Comparison of ENCODE assay signal across 8 cellular contexts in the genomic region with DNA sequence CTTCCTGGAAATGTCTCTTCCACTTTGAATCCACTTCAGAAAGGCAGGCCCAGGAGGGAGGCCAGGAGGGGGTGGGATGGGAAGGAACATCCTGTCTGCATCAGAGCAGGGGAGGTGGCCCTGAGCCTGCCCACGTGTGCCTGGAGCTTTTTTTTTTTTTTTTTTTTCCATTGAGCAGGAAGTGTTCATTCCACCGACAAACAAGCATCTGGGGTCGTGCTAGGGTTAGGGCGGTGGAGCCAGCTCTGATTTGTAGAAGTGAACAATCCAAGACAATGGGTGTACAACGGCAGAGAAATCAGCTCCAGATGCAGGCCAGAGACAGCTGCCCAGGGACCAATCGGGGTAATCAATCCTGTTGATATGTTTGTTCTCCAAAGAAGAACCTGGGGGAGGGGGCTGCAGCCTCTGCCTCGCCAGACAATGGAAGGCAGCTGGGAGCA.
A peak's percentile ranks its signal among the peaks of the same experiment; 100 is the strongest.
DNase-seq lines count a peak whose midpoint lies in the region; ATAC-seq and TF ChIP-seq lines count a peak whose summit lies in the region.

No MANE protein-coding gene starts in this region.

- DNase-seq in EL (peak; percentile 73), NCI-H2227 (lab: John Stamatoyannopoulos, UW; ENCODE audit: unreplicated experiment) (peak; percentile 61), epithelial cell of esophagus (ENCODE audit: low read depth) (peak; percentile 34), neural progenitor cell (ENCODE audit: low spot score) (peak; percentile 73), medulla oblongata (ENCODE audit: extremely low spot score) (no peak), tibial artery (no peak)
- no peak for DNase-seq in stimulated activated CD4-positive, alpha-beta T cell treated with anti-CD3 and anti-CD28 coated beads, Interleukin-12 subunit alpha, Interleukin-12 subunit beta, amount 100 ng/mL, for 4 hours

- peak overlapping the region; percentile 13 for H3K4me3 Mint-ChIP-seq in neural progenitor cell

- H3K4me3 ChIP-seq in epithelial cell of esophagus (ENCODE audit: low read length) (no peak overlapping the region), neural progenitor cell (no peak overlapping the region), tibial artery (no peak overlapping the region)

- peaks cover 4% of the 10 kb centered on the region for H3K36me3 Mint-ChIP-seq in neural progenitor cell

- H3K27me3 Mint-ChIP-seq in neural progenitor cell (ENCODE audit: insufficient read depth, low read depth), result peaks cover 9% of the 10 kb centered on the region

- peak overlapping the region; percentile 85 for H3K27ac Mint-ChIP-seq in neural progenitor cell

- TF ChIP-seq CTCF in epithelial cell of esophagus (IDR thresholded peaks at IDR 0.05; ENCODE audit: insufficient read depth, low read depth, low read length, missing control alignments) (no peak), neural progenitor cell (IDR thresholded peaks at IDR 0.05) (no peak), tibial artery (IDR thresholded peaks at IDR 0.05) (no peak)

- no peak overlapping the region for H3K9ac ChIP-seq in neural progenitor cell

- H3K27me3 ChIP-seq in neural progenitor cell, result no peaks in the 10 kb centered on the region
- no peaks in the 10 kb centered on the region for H3K27me3 ChIP-seq in tibial artery

- no peaks in the 10 kb centered on the region for H3K9me3 Mint-ChIP-seq in neural progenitor cell

- intact Hi-C loops in tibial artery (cut with DNase I; ENCODE audit: low total_unique reads), result no loop called here

- H3K4me1 Mint-ChIP-seq in neural progenitor cell, result peaks cover 75% of the 10 kb centered on the region

- H3K4me1 ChIP-seq in neural progenitor cell (peaks cover 59% of the 10 kb centered on the region), tibial artery (peaks cover 0 to 71% (median 37%) of the 10 kb centered on the region in 4 donors)

- peak overlapping the region; percentile 64 for H3K4me2 ChIP-seq in neural progenitor cell

- H3F3A ChIP-seq in neural progenitor cell (ENCODE audit: low read depth), result peaks cover 47% of the 10 kb centered on the region

- H3K36me3 ChIP-seq in neural progenitor cell, result no peaks in the 10 kb centered on the region
- H3K36me3 ChIP-seq in tibial artery, result no peaks in the 10 kb centered on the region

- no peaks in the 10 kb centered on the region for H3K9me3 ChIP-seq in neural progenitor cell (ENCODE audit: low read depth)
- H3K9me3 ChIP-seq in tibial artery, result no peaks in the 10 kb centered on the region

- no peak for ATAC-seq in GM18858 (IDR thresholded peaks at IDR 0.05; ENCODE audit: unreplicated experiment)

- H2AFZ ChIP-seq in neural progenitor cell (replicated peaks), result no peak overlapping the region

- peaks cover 87% of the 10 kb centered on the region for H3K79me2 ChIP-seq in neural progenitor cell (ENCODE audit: low read depth)

- H3K27ac ChIP-seq in neural progenitor cell, result no peak overlapping the region
- no peak overlapping the region for H3K27ac ChIP-seq in tibial artery

- peaks cover 96% of the 10 kb centered on the region for H4K20me1 ChIP-seq in neural progenitor cell (ENCODE audit: low read depth)

Comparison
In these comparisons a context has a peak if more than half of its experiments do, and no peak if none do; other contexts are left out.
1. DNase-seq: peak in EL (single experiment), NCI-H2227 (single experiment), epithelial cell of esophagus (single experiment) and neural progenitor cell (single experiment); none in medulla oblongata (single experiment), tibial artery (0 of 2) and stimulated activated CD4-positive, alpha-beta T cell treated with anti-CD3 and anti-CD28 coated beads, Interleukin-12 subunit alpha, Interleukin-12 subunit beta, amount 100 ng/mL, for 4 hours (single experiment).